In genomic region chr16:87178177-87178863, GRCh38 we compare ENCODE assay signal across 14 cellular contexts.
DNase-seq lines count a peak whose midpoint lies in the region; TF ChIP-seq lines count a peak whose summit lies in the region.
"Had no signal": no experiment of that assay in that cellular context is flagged by ENCODE, and none has a peak within 500 bp of the region (broad histone marks: within the 10 kb centered on the region; RNA-seq: fewer than 3 reads in every experiment).

No MANE protein-coding gene starts in this region.

- peak overlapping the region; percentile 89 for H3K27ac Mint-ChIP-seq in osteocyte (ENCODE audit: unreplicated experiment)
- H3K27ac Mint-ChIP-seq: activated T-cell treated with anti-CD3 and anti-CD28 coated beads, Interleukin-2, amount 50 U/mL, for 24 hours; CD4-positive, alpha-beta memory T cell had no signal

- H3K27ac ChIP-seq in HEK293 (ENCODE audit: extremely low read depth, low read depth, low read length) = no peak overlapping the region
- peak overlapping the region in 3 of 5 donors; percentile 19 to 84 (median 41) for H3K27ac ChIP-seq in adrenal gland
- H3K27ac ChIP-seq in hepatocyte = no peak overlapping the region
- H3K27ac ChIP-seq in dorsolateral prefrontal cortex = no peak overlapping the region
- H3K27ac ChIP-seq in colonic mucosa = no peak overlapping the region
- no peak overlapping the region for H3K27ac ChIP-seq in transverse colon

- peak overlapping the region; percentile 49 for H3K4me2 ChIP-seq in hepatocyte

- TF ChIP-seq POLR2A in adrenal gland (IDR thresholded peaks at IDR 0.05) (no peak), transverse colon (IDR thresholded peaks at IDR 0.05) (no peak)

- peak overlapping the region; percentile 19 for H3K4me3 Mint-ChIP-seq in osteocyte (ENCODE audit: unreplicated experiment)
- H3K4me3 Mint-ChIP-seq: activated T-cell treated with anti-CD3 and anti-CD28 coated beads, Interleukin-2, amount 50 U/mL, for 24 hours; central memory CD8-positive, alpha-beta T cell had no signal

- H3K4me3 ChIP-seq in HEK293 (ENCODE audit: low read depth, low read length) = no peak overlapping the region
- no peak overlapping the region for H3K4me3 ChIP-seq in adrenal gland
- H3K4me3 ChIP-seq in hepatocyte = no peak overlapping the region
- H3K4me3 ChIP-seq in dorsolateral prefrontal cortex = peak overlapping the region in 1 of 59 donors; percentile 10
- H3K4me3 ChIP-seq in colonic mucosa = no peak overlapping the region
- H3K4me3 ChIP-seq in transverse colon = no peak overlapping the region
- H3K4me3 ChIP-seq: HAP-1 had no signal

- H3K9me2 ChIP-seq in hepatocyte (replicated peaks; ENCODE audit: insufficient read depth) = no peaks in the 10 kb centered on the region

- POLR2A ChIA-PET in HEK293 (lab: Yijun Ruan, JAX) = no interaction called here

- H3K4me1 ChIP-seq in HEK293 (ENCODE audit: control insufficient read depth, insufficient read depth, low read length) (no peaks in the 10 kb centered on the region), adrenal gland (replicated peaks in 1 of 2) (no peaks in the 10 kb centered on the region), hepatocyte (ENCODE audit: insufficient read depth) (peaks cover 17% of the 10 kb centered on the region), colonic mucosa (no peaks in the 10 kb centered on the region), transverse colon (no peaks in the 10 kb centered on the region)
- H3K4me1 ChIP-seq: HAP-1 had no signal

- H2AFZ ChIP-seq in hepatocyte = peak overlapping the region; percentile 12

- H3K4me1 Mint-ChIP-seq in osteocyte (ENCODE audit: unreplicated experiment) = peaks cover 56% of the 10 kb centered on the region
- H3K4me1 Mint-ChIP-seq: central memory CD8-positive, alpha-beta T cell had no signal

- H4K20me1 ChIP-seq in hepatocyte (ENCODE audit: insufficient read depth, poor library complexity, severe bottlenecking) = no peaks in the 10 kb centered on the region

- CTCF ChIA-PET in HEK293 (lab: Yijun Ruan, JAX) = interaction anchor here (0.5 to 0.6 kb wide), 2 partner anchors 100 to 204 kb away, joined by 3 read pairs; no protein-coding TSS in a partner anchor

- H3K36me3 Mint-ChIP-seq in osteocyte (ENCODE audit: unreplicated experiment) = no peaks in the 10 kb centered on the region
- H3K36me3 Mint-ChIP-seq: CD4-positive, alpha-beta memory T cell had no signal

- H3K9me3 ChIP-seq in HEK293 (ENCODE audit: control insufficient read depth, insufficient read depth, low read depth, low read length) (no peaks in the 10 kb centered on the region), adrenal gland (replicated peaks in 1 of 3) (no peaks in the 10 kb centered on the region), hepatocyte (ENCODE audit: low read depth) (no peaks in the 10 kb centered on the region), colonic mucosa (no peaks in the 10 kb centered on the region), transverse colon (no peaks in the 10 kb centered on the region)
- H3K9me3 ChIP-seq: HAP-1 had no signal

- no peaks in the 10 kb centered on the region for H3K79me2 ChIP-seq in hepatocyte

- in situ Hi-C loops in transverse colon (cut with MboI; ENCODE audit: low pct_ligation_motif_present in 1 of 4, low pct_unique_long_range_greater_than_20kb in 1 of 4, low sequenced_read_pairs in 3 of 4) = loop anchor here in 1 of 4 donors (25.0 kb wide), 1 partner anchor 109 kb away; no protein-coding TSS in a partner anchor

- H3K36me3 ChIP-seq in HEK293 (ENCODE audit: control insufficient read depth in 2 of 2, insufficient read depth in 1 of 2, low read length in 2 of 2) (no peaks in the 10 kb centered on the region), adrenal gland (replicated peaks in 1 of 2) (no peaks in the 10 kb centered on the region), hepatocyte (replicated peaks; ENCODE audit: insufficient read depth, low read depth) (no peaks in the 10 kb centered on the region), colonic mucosa (no peaks in the 10 kb centered on the region), transverse colon (no peaks in the 10 kb centered on the region)
- H3K36me3 ChIP-seq: HAP-1 had no signal

- H3K27me3 Mint-ChIP-seq in osteocyte (ENCODE audit: unreplicated experiment) = no peaks in the 10 kb centered on the region

- intact Hi-C loops in adrenal gland (cut with DNase I) = no loop called here
- intact Hi-C loops in dorsolateral prefrontal cortex (cut with DNase I) = no loop called here
- intact Hi-C loops in colonic mucosa (cut with DNase I) = no loop called here
- intact Hi-C loops in transverse colon (cut with DNase I; ENCODE audit: low total_unique reads) = no loop called here

- H3K27me3 ChIP-seq in adrenal gland (no peaks in the 10 kb centered on the region), hepatocyte (no peaks in the 10 kb centered on the region), dorsolateral prefrontal cortex (peaks cover 0 to 11% (median 0%) of the 10 kb centered on the region in 45 donors), colonic mucosa (no peaks in the 10 kb centered on the region), transverse colon (peaks cover 13% of the 10 kb centered on the region)

- TF ChIP-seq CTCF in HEK293 (tag by site-specific recombination; IDR thresholded peaks at IDR 0.05) = no peak
- TF ChIP-seq CTCF in adrenal gland (IDR thresholded peaks at IDR 0.05) = no peak
- TF ChIP-seq CTCF in hepatocyte (IDR thresholded peaks at IDR 0.05; ENCODE audit: poor library complexity) = no peak
- TF ChIP-seq CTCF in osteocyte (IDR thresholded peaks at IDR 0.05) = peak; percentile 10
- no peak for TF ChIP-seq CTCF in dorsolateral prefrontal cortex (IDR thresholded peaks at IDR 0.05 in 54 of 56, conservative IDR thresholded peaks at IDR 0.05 in 2 of 56; ENCODE audit: low read depth in 1 of 56, partially characterized antibody in 56 of 56)
- no peak for TF ChIP-seq CTCF in GM20000 (IDR thresholded peaks at IDR 0.05; ENCODE audit: extremely low read depth, missing control alignments)
- no peak for TF ChIP-seq CTCF in colonic mucosa (IDR thresholded peaks at IDR 0.05)
- TF ChIP-seq CTCF in transverse colon (IDR thresholded peaks at IDR 0.05) = no peak

- peak overlapping the region in 1 of 2 donors; percentile 27 for H3K9ac ChIP-seq in colonic mucosa (ENCODE audit: low read depth in 2 of 2, low read length in 2 of 2)

- DNase-seq in adrenal gland (peak in 3 of 7 donors; percentile 17 to 26 (median 17)), hepatocyte (ENCODE audit: low spot score) (peak; percentile 44), osteocyte (ENCODE audit: extremely low spot score, unreplicated experiment) (no peak), dorsolateral prefrontal cortex (no peak), GM20000 (ENCODE audit: low spot score) (no peak), colonic mucosa (no peak), transverse colon (no peak)
- DNase-seq: activated T-cell treated with anti-CD3 and anti-CD28 coated beads, Interleukin-2, amount 50 U/mL, for 24 hours; CD4-positive, alpha-beta memory T cell; foreskin melanocyte; NCI-H2171 had no signal

- 29 to 35% (median 34%) methylated on average over 13 to 14 of the region's 14 CpGs for WGBS in adrenal gland, 4 donors
- 15% methylated on average over 10 of the region's 14 CpGs for WGBS in hepatocyte (ENCODE audit: low lambda C conversion rate, missing lambda C conversion rate)
- WGBS in transverse colon (ENCODE audit: low coverage in 1 of 2), 2 donors = 37 to 51% methylated on average over 5 to 14 of the region's 14 CpGs

- H3K9me3 Mint-ChIP-seq in osteocyte (ENCODE audit: unreplicated experiment) = no peaks in the 10 kb centered on the region
- H3K9me3 Mint-ChIP-seq: activated T-cell treated with anti-CD3 and anti-CD28 coated beads, Interleukin-2, amount 50 U/mL, for 24 hours; CD4-positive, alpha-beta memory T cell; central memory CD8-positive, alpha-beta T cell had no signal

- TF ChIP-seq EP300 in transverse colon (IDR thresholded peaks at IDR 0.05; ENCODE audit: low read depth) = no peak

TF ChIP-seq in HEK293, 187 proteins besides CTCF, POLR2A, EP300 and RAD21:
- peak; percentile 67 for TF ChIP-seq ZNF366 (tag by site-specific recombination; conservative IDR thresholded peaks at IDR 0.05)
- TF ChIP-seq ZNF169 (tag by site-specific recombination; IDR thresholded peaks at IDR 0.05) = peak; percentile 98
- peak; percentile 81 for TF ChIP-seq ZNF596 (tag by site-specific recombination; IDR thresholded peaks at IDR 0.05)
- TF ChIP-seq ZNF624 (tag by site-specific recombination; IDR thresholded peaks at IDR 0.05) = no peak
- peak; percentile 98 for TF ChIP-seq PRDM1 (tag by site-specific recombination; IDR thresholded peaks at IDR 0.05)
- peak; percentile 64 for TF ChIP-seq ZNF398 (tag by site-specific recombination; IDR thresholded peaks at IDR 0.05)

Comparison
In these comparisons a context has a peak if more than half of its experiments do, and no peak if none do; other contexts are left out.
1. H3K27ac ChIP-seq: peak in adrenal gland (3 of 5); none in HEK293 (single experiment), hepatocyte (single experiment), dorsolateral prefrontal cortex (0 of 59), colonic mucosa (single experiment) and transverse colon (0 of 4).